In the genomic region with DNA sequence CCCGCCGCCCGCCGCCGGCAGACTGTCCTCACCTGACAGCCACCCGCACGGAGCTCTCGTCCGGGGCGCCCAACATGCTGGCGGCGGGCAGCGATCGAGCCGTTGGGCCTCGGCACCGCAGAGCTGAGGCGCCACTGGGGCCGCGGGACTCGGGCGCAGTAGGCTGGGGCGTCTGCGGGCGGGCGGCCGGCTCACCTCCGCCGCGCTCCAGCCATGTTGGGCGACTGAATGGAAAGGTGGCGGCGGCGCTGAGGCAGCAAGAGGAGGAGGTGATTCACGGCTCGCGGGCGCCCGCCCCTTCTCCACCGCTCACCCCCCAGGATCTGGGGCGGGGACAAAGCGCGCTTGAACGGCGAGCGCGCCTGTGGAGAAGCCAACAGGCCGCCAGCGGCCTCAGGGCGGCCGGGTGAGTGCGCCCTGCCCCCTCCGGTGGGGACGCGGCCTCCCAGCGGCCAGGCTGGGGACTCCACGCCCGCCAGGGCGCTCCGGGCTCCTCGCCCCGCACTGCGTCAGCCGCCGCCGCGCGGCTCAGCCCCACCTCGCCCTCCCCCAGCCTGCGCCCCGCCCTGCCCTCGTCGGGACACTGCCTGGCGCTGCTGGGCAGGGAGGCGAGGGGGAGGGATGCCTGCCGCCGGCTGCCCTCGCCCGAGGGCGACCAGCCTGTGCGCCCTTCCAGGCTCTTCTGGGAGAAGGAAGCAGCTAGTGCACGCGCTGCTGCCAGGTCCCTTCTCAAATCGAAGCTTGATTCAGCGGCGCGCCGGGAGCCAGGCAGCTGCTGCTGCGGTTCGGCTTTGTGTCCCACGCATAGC, we compare ENCODE assay signal across 8 cellular contexts. TPM values are rescaled to one million over a fixed set of nuclear protein-coding genes. Genes with fewer than 3 reads are reported as not detected.
DNase-seq lines count a peak whose midpoint lies in the region; ATAC-seq and TF ChIP-seq lines count a peak whose summit lies in the region.

A gene with protein sequence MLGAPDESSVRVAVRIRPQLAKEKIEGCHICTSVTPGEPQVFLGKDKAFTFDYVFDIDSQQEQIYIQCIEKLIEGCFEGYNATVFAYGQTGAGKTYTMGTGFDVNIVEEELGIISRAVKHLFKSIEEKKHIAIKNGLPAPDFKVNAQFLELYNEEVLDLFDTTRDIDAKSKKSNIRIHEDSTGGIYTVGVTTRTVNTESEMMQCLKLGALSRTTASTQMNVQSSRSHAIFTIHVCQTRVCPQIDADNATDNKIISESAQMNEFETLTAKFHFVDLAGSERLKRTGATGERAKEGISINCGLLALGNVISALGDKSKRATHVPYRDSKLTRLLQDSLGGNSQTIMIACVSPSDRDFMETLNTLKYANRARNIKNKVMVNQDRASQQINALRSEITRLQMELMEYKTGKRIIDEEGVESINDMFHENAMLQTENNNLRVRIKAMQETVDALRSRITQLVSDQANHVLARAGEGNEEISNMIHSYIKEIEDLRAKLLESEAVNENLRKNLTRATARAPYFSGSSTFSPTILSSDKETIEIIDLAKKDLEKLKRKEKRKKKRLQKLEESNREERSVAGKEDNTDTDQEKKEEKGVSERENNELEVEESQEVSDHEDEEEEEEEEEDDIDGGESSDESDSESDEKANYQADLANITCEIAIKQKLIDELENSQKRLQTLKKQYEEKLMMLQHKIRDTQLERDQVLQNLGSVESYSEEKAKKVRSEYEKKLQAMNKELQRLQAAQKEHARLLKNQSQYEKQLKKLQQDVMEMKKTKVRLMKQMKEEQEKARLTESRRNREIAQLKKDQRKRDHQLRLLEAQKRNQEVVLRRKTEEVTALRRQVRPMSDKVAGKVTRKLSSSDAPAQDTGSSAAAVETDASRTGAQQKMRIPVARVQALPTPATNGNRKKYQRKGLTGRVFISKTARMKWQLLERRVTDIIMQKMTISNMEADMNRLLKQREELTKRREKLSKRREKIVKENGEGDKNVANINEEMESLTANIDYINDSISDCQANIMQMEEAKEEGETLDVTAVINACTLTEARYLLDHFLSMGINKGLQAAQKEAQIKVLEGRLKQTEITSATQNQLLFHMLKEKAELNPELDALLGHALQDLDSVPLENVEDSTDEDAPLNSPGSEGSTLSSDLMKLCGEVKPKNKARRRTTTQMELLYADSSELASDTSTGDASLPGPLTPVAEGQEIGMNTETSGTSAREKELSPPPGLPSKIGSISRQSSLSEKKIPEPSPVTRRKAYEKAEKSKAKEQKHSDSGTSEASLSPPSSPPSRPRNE (N-terminal part only) (minus strand): TSS at position 226 of the 809 bp plus-strand sequence. CDS start 150 bp downstream, at position 76.

- TF ChIP-seq POLR2A in IMR-90 (IDR thresholded peaks at IDR 0.05; ENCODE audit: low read depth, low read length): 0 out of 2 replicates have a peak, but pooled peaks have one; percentile 30

- peak within 1 kb of the TSS; percentile 37 for H3K4me3 ChIP-seq in IMR-90 (ENCODE audit: insufficient read depth, low read depth, low read length)
- peak within 1 kb of the TSS; percentile 69 for H3K4me3 ChIP-seq in fibroblast of mammary gland (ENCODE audit: control insufficient read depth, low read depth, low read length)

- H3K36me3 Mint-ChIP-seq in naive thymus-derived CD8-positive, alpha-beta T cell: no peaks in the 10 kb centered on the region

- peak within 1 kb of the TSS; percentile 26 for H2AK9ac ChIP-seq in IMR-90 (replicated peaks; ENCODE audit: low read depth, low read length, poor library complexity)

- peaks cover 0 to 16% (median 0%) of the 10 kb centered on the region in 5 donors for H3K27me3 Mint-ChIP-seq in naive thymus-derived CD8-positive, alpha-beta T cell

- H4K8ac ChIP-seq in IMR-90 (ENCODE audit: low read depth in 2 of 2, low read length in 2 of 2): no peak within 1 kb of the TSS

- H3K27me3 ChIP-seq in IMR-90 (ENCODE audit: control insufficient read depth, insufficient read depth, low read length): peaks cover 5% of the 10 kb centered on the region

- H3K9ac ChIP-seq in IMR-90 (ENCODE audit: low read depth, low read length): peak within 1 kb of the TSS; percentile 19; the same call in 1 of the 2 replicates

- in situ Hi-C loops in IMR-90 (cut with MboI; ENCODE audit: low sequenced_read_pairs): no loop called here

- H3K14ac ChIP-seq in IMR-90 (replicated peaks; ENCODE audit: low read depth, low read length): no peak within 1 kb of the TSS

- no TSS peak for BruUV-seq in IMR-90 (replicated peaks; lab: Mats Ljungman, UMichigan)

- CTCF ChIA-PET in IMR-90 (lab: Yijun Ruan, JAX): no interaction called here

- no peaks in the 10 kb centered on the region for H3K9me3 Mint-ChIP-seq in naive thymus-derived CD8-positive, alpha-beta T cell

- dilution Hi-C loops in IMR-90 (cut with HindIII; ENCODE audit: low sequenced_read_pairs, unreplicated experiment): no loop called here

- no peaks in the 10 kb centered on the region for H3K9me3 ChIP-seq in IMR-90 (ENCODE audit: control insufficient read depth, insufficient read depth, low read length)

- peak; percentile 45 for TF ChIP-seq CTCF in IMR-90 (conservative IDR thresholded peaks at IDR 0.05; ENCODE audit: low read depth, low read length)
- TF ChIP-seq CTCF in fibroblast of mammary gland (conservative IDR thresholded peaks at IDR 0.05; ENCODE audit: control insufficient read depth, insufficient read depth, low read depth, low read length): no peak

- no peaks in the 10 kb centered on the region for H3K9me1 ChIP-seq in IMR-90 (ENCODE audit: insufficient read depth, low read length)

- no peak within 1 kb of the TSS for H2BK120ac ChIP-seq in IMR-90 (ENCODE audit: low read depth, low read length)

- 1% methylated on average over 29 of the region's 91 CpGs; no CpG with 5 or more reads in 1 of the 2 experiments for WGBS in IMR-90 (ENCODE audit: extremely low coverage in 2 of 2, insufficient read length in 1 of 2), 2 experiments

- H2BK5ac ChIP-seq in IMR-90 (ENCODE audit: low read depth, low read length, poor library complexity, severe bottlenecking): no peak within 1 kb of the TSS

- H3K23ac ChIP-seq in IMR-90 (ENCODE audit: low read depth, low read length): no peak within 1 kb of the TSS

- H3K79me1 ChIP-seq in IMR-90 (ENCODE audit: low read depth in 1 of 2, low read length in 2 of 2): no peaks in the 10 kb centered on the region

- H3K27ac Mint-ChIP-seq in naive thymus-derived CD8-positive, alpha-beta T cell: peak within 1 kb of the TSS; percentile 81 to 96 (median 92)

- no peaks in the 10 kb centered on the region for H3K36me3 ChIP-seq in IMR-90 (ENCODE audit: control insufficient read depth, insufficient read depth, low read length)

- H3K18ac ChIP-seq in IMR-90 (ENCODE audit: low read depth, low read length): no peak within 1 kb of the TSS

- no peak within 1 kb of the TSS for H4K91ac ChIP-seq in IMR-90 (ENCODE audit: insufficient read depth, low read depth, low read length)

- H2BK15ac ChIP-seq in IMR-90 (ENCODE audit: low read depth, low read length): no peak within 1 kb of the TSS

- no peak within 1 kb of the TSS for H3K4ac ChIP-seq in IMR-90 (ENCODE audit: low read depth, low read length)

- POLR2A ChIA-PET in IMR-90 (lab: Charles Lee; ENCODE audit: unreplicated experiment): no interaction called here
- POLR2A ChIA-PET in naive thymus-derived CD8-positive, alpha-beta T cell (lab: Charles Lee): interaction anchor here (0.9 kb wide), 1 partner anchor 176 kb away, joined by 5 read pairs; a partner anchor contains a TSS

- peak within 1 kb of the TSS; percentile 83 for H3K4me2 ChIP-seq in IMR-90 (ENCODE audit: low read depth, low read length)

- H2AK5ac ChIP-seq in IMR-90 (ENCODE audit: low read depth, low read length): no peak within 1 kb of the TSS

- no peak within 1 kb of the TSS; the same call in 1 of the 2 replicates for H3K27ac ChIP-seq in IMR-90 (ENCODE audit: insufficient read depth, low read length)

- H2AFZ ChIP-seq in IMR-90 (replicated peaks; ENCODE audit: low read length, poor library complexity): peak within 1 kb of the TSS; percentile 93

- DNase-seq in DMS153 treated with DMSO at 0.1 percent for 48 hours (lab: John Stamatoyannopoulos, UW; ENCODE audit: unreplicated experiment) (peak; percentile 80), IMR-90 (peak; percentile 61), fibroblast of mammary gland (ENCODE audit: low read depth) (peak; percentile 90)
- DNase-seq in activated T-helper 1 cell treated with anti-CD3 and anti-CD28 coated beads, Interleukin-2, amount 50 U/mL, for 16 hours (ENCODE audit: low read depth in 1 of 2, low spot score in 1 of 2): peak; percentile 69 to 84
- peak; percentile 72 to 90 (median 84) for DNase-seq in naive thymus-derived CD8-positive, alpha-beta T cell
- DNase-seq in stimulated activated naive CD4-positive, alpha-beta T cell (lab: John Stamatoyannopoulos, UW): peak; percentile 74 to 83 (median 79)

- no peaks in the 10 kb centered on the region for H3K4me1 ChIP-seq in IMR-90 (ENCODE audit: control insufficient read depth, insufficient read depth, low read length)

- H4K5ac ChIP-seq in IMR-90 (ENCODE audit: low read depth, low read length): no peak within 1 kb of the TSS

- no peak within 1 kb of the TSS for H2BK20ac ChIP-seq in IMR-90 (ENCODE audit: low read depth, low read length)

- intact Hi-C loops in IMR-90 (cut with micrococcal nuclease): loop anchor here (10.0 kb wide), 1 partner anchor 128 kb away; no protein-coding TSS in a partner anchor

- no peak within 1 kb of the TSS for H3K56ac ChIP-seq in IMR-90 (ENCODE audit: extremely low read depth, insufficient read depth, low read length)

- H4K20me1 ChIP-seq in IMR-90 (ENCODE audit: insufficient read depth, low read length): no peaks in the 10 kb centered on the region

- ATAC-seq in GM21529 (IDR thresholded peaks at IDR 0.05; ENCODE audit: unreplicated experiment) (peak; percentile 93), IMR-90 (ENCODE audit: low read depth) (peak; percentile 98)
- peak; percentile 87 to 88 for ATAC-seq in naive thymus-derived CD8-positive, alpha-beta T cell

- peaks cover 12 to 19% (median 16%) of the 10 kb centered on the region in 4 donors for H3K4me1 Mint-ChIP-seq in naive thymus-derived CD8-positive, alpha-beta T cell

- TF ChIP-seq RAD21 in IMR-90 (IDR thresholded peaks at IDR 0.05; ENCODE audit: low read length): no peak

- peak within 1 kb of the TSS; percentile 79 to 97 (median 90) for H3K4me3 Mint-ChIP-seq in naive thymus-derived CD8-positive, alpha-beta T cell

TF ChIP-seq in IMR-90, 13 proteins besides CTCF, POLR2A, EP300 and RAD21 (continues in another document):
- TF ChIP-seq NFE2L2 (IDR thresholded peaks at IDR 0.05; ENCODE audit: low read depth, low read length) (no peak), SMC3 (IDR thresholded peaks at IDR 0.05; ENCODE audit: low read depth, low read length) (no peak)

TF ChIP-seq in PFSK-1, 5 proteins besides CTCF, POLR2A, EP300 and RAD21 (continues in another document):
- TF ChIP-seq SIN3A (IDR thresholded peaks at IDR 0.05; ENCODE audit: borderline replicate concordance, insufficient read depth, low read length): 0 out of 2 replicates have a peak, but pooled peaks have one; percentile 41

RNA-seq across cellular contexts. Expression of the gene that starts here (rescaled TPM):
- total RNA-seq in IMR-90 (2012; rRNA removed): 1.1 TPM in 2 replicates
- 0.34 and 0.38 TPM in 2 replicates for polyA plus RNA-seq in IMR-90 (2012; rRNA removed)
- 0.02 and 0.05 TPM in 2 replicates for polyA plus RNA-seq in IMR-90 (2012; cell fraction: cytosol; rRNA removed)
- 0.09 and 0.73 TPM in 2 replicates for polyA plus RNA-seq in IMR-90 (2012; cell fraction: nucleus; rRNA removed; ENCODE audit: low replicate concordance)
- polyA plus RNA-seq in PFSK-1 (2012; ENCODE audit: insufficient read length, low read depth): 3.6 TPM
- total RNA-seq in naive thymus-derived CD8-positive, alpha-beta T cell: 10 to 100 TPM in 1 of 2 experiments, 1 to 10 TPM in 1; 9.5 to 12.1 TPM
- 1 to 10 TPM; 2.8 to 7.7 (median 5.0) TPM for polyA plus RNA-seq in naive thymus-derived CD8-positive, alpha-beta T cell
